ENCODE assay signal across 29 cellular contexts in genomic region chr14:72970058-72970630, GRCh38. TPM values are rescaled to one million over a fixed set of nuclear protein-coding genes. Genes with fewer than 3 reads are reported as not detected.
DNase-seq lines count a peak whose midpoint lies in the region; ATAC-seq, FAIRE-seq and TF ChIP-seq lines count a peak whose summit lies in the region.
"Had no signal": no experiment of that assay in that cellular context is flagged by ENCODE, and none has a peak within 500 bp of the region (broad histone marks: within the 10 kb centered on the region; RNA-seq: fewer than 3 reads in every experiment).

No MANE protein-coding gene starts in this region.

- no peaks in the 10 kb centered on the region for H3F3A ChIP-seq in neural progenitor cell (ENCODE audit: low read depth)

- no peak overlapping the region for H3K4me3 Mint-ChIP-seq in neural progenitor cell
- H3K4me3 Mint-ChIP-seq: CD4-positive, alpha-beta T cell; HFFc6 had no signal

- no peak overlapping the region for H3K9ac ChIP-seq in neural progenitor cell
- H3K9ac ChIP-seq: BLaER1 treated with 17β-estradiol and CSF1 and Interleukin-3, amounts not matched to agents 10 nM and 100 nM had no signal

- H3K9me3 Mint-ChIP-seq in neural progenitor cell = no peaks in the 10 kb centered on the region
- H3K9me3 Mint-ChIP-seq: CD4-positive, alpha-beta T cell; HFFc6 had no signal

- no peak overlapping the region for H2AFZ ChIP-seq in neural progenitor cell (replicated peaks)

- peak overlapping the region; percentile 42 for H3K27ac Mint-ChIP-seq in neural progenitor cell
- H3K27ac Mint-ChIP-seq: CD4-positive, alpha-beta T cell; HFFc6 had no signal

- H3K4me1 Mint-ChIP-seq in neural progenitor cell = peaks cover 6% of the 10 kb centered on the region

- FAIRE-seq in urothelium cell line (lab: Jason Lieb, UNC) = peak; percentile 86
- FAIRE-seq: A204.1, G401.6, GM12878, HepG2 had no signal

- intact Hi-C loops in heart right ventricle (cut with DNase I) = no loop called here
- intact Hi-C loops in Right ventricle myocardium inferior (cut with DNase I) = no loop called here

- H3K4me3 ChIP-seq in heart right ventricle = no peak overlapping the region
- no peak overlapping the region for H3K4me3 ChIP-seq in neural progenitor cell
- H3K4me3 ChIP-seq: BLaER1 treated with 17β-estradiol and CSF1 and Interleukin-3, amounts not matched to agents 10 nM and 100 nM; GM12878; HAP-1 had no signal

- DNase-seq in heart right ventricle (peak; percentile 21 to 40), Right ventricle myocardium inferior (ENCODE audit: missing footprints) (no peak), ecto neural progenitor cell (ENCODE audit: low spot score) (peak; percentile 56), neural progenitor cell (ENCODE audit: low spot score) (no peak), urothelium cell line (ENCODE audit: low spot score) (no peak), germinal center (ENCODE audit: low spot score) (no peak), NCI-H187 (lab: John Stamatoyannopoulos, UW) (no peak)
- DNase-seq: AML-193; CD4-positive, alpha-beta T cell; DMS53; GOT3; HFFc6; Karpas-422; NCI-H1092; NCI-H1417 treated with DMSO at 0.1 percent for 48 hours; NCI-H1694 treated with DMSO at 0.1 percent for 48 hours; NCI-H2081 treated with DMSO at 0.1 percent for 48 hours; NCI-H2171; NCI-H226; NCI-H510A; NCI-H748 treated with DMSO at 0.1 percent for 48 hours; NK-92 treated with Interleukin-12 subunit alpha and Interleukin-12 subunit beta, amount 100 ng/mL, for 24 hours; PC-3 had no signal

- H3K27me3 Mint-ChIP-seq in neural progenitor cell (ENCODE audit: insufficient read depth, low read depth) = peaks cover 2% of the 10 kb centered on the region
- H3K27me3 Mint-ChIP-seq: CD4-positive, alpha-beta T cell had no signal

- H3K27me3 ChIP-seq in heart right ventricle = no peaks in the 10 kb centered on the region
- H3K27me3 ChIP-seq in neural progenitor cell = no peaks in the 10 kb centered on the region
- H3K27me3 ChIP-seq: BLaER1 treated with 17β-estradiol and CSF1 and Interleukin-3, amounts not matched to agents 10 nM and 100 nM had no signal

- 84 to 87% methylated on average over 17 of the region's 17 CpGs for WGBS in heart right ventricle, 2 donors

- H3K36me3 ChIP-seq in heart right ventricle (peaks cover 4 to 85% (median 59%) of the 10 kb centered on the region in 9 donors), neural progenitor cell (no peaks in the 10 kb centered on the region)

- H3K79me2 ChIP-seq in neural progenitor cell (ENCODE audit: low read depth) = no peaks in the 10 kb centered on the region

- H3K36me3 Mint-ChIP-seq in neural progenitor cell = peaks cover 16% of the 10 kb centered on the region

- H3K9me3 ChIP-seq in heart right ventricle = no peaks in the 10 kb centered on the region
- no peaks in the 10 kb centered on the region for H3K9me3 ChIP-seq in neural progenitor cell (ENCODE audit: low read depth)
- H3K9me3 ChIP-seq: BLaER1 treated with 17β-estradiol and CSF1 and Interleukin-3, amounts not matched to agents 10 nM and 100 nM; HAP-1 had no signal

- ATAC-seq in heart right ventricle (peak in 5 of 8 donors; percentile 32 to 49 (median 39)), Right ventricle myocardium inferior (no peak)
- ATAC-seq: GM12878, HepG2, PC-3 had no signal

- no peak for TF ChIP-seq CTCF in heart right ventricle (IDR thresholded peaks at IDR 0.05)
- no peak for TF ChIP-seq CTCF in neural progenitor cell (IDR thresholded peaks at IDR 0.05)

- H3K27ac ChIP-seq in heart right ventricle = no peak overlapping the region
- no peak overlapping the region for H3K27ac ChIP-seq in neural progenitor cell
- H3K27ac ChIP-seq: BLaER1 treated with 17β-estradiol and CSF1 and Interleukin-3, amounts not matched to agents 10 nM and 100 nM had no signal

- H3K4me2 ChIP-seq in neural progenitor cell = no peak overlapping the region
- H3K4me2 ChIP-seq: BLaER1 treated with 17β-estradiol and CSF1 and Interleukin-3, amounts not matched to agents 10 nM and 100 nM had no signal

- H4K20me1 ChIP-seq in neural progenitor cell (ENCODE audit: low read depth) = no peaks in the 10 kb centered on the region

- H3K4me1 ChIP-seq in heart right ventricle = no peaks in the 10 kb centered on the region
- H3K4me1 ChIP-seq in neural progenitor cell = no peaks in the 10 kb centered on the region
- H3K4me1 ChIP-seq: HAP-1 had no signal

RNA-seq across cellular contexts. Expression of gene DCAF4, which starts 43.9 kb away (rescaled TPM):
- total RNA-seq in heart right ventricle (1 to 10 TPM; 3.8 to 8.9 (median 6.4) TPM), Right ventricle myocardium inferior (7.9 TPM), neural progenitor cell (ENCODE audit: low replicate concordance) (3.7 and 7.2 TPM in 2 replicates)
- polyA plus RNA-seq in heart right ventricle = 1 to 10 TPM; 2.2 to 6.5 TPM

RNA-seq across cellular contexts. Expression of gene ZFYVE1, which starts 56.8 kb away (rescaled TPM):
- total RNA-seq in heart right ventricle (10 to 100 TPM; 10.8 to 19.5 (median 14.5) TPM), Right ventricle myocardium inferior (14.1 TPM), neural progenitor cell (ENCODE audit: low replicate concordance) (14.3 and 14.7 TPM in 2 replicates)
- 1 to 10 TPM; 4.9 to 5.2 TPM for polyA plus RNA-seq in heart right ventricle

Comparison
In these comparisons a context has a peak if more than half of its experiments do, and no peak if none do; other contexts are left out.
1. DNase-seq: peak in heart right ventricle (2 of 2) and ecto neural progenitor cell (single experiment); none in Right ventricle myocardium inferior (single experiment), neural progenitor cell (single experiment), urothelium cell line (single experiment), germinal center (single experiment) and NCI-H187 (0 of 2).